Comparison of ENCODE assay signal across 14 cellular contexts in the genomic region with DNA sequence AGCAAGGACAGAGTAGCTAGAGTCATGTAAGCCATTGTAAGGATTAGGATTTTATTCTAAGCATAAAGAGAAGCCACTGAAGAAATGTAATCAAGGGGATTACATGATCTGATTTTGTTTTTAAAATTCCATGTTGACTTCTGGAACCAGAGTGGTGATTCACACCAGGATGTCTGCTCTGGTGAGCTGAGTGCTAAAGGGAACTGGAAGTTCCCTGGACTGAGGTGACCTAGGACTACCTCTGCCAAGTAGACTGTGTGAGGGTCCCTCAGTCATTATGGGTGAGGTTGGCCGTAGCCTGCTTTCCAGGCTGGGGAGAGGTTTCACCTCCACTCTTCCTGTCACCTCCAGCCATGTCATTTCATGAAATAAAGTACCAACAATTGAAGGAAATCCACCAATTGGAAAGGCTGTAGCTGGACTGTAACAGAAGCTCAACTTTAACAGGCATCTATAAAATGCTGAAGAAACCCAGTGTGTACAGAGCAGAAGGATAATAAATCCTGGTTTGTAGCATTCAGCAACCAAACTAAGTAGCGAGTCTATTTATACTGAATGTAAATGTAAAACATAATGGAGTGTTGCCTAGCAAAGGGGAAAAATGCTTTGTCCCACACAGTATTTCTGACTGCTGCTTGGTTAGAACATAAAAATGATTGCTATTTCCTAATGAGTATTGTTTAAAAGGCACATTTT.
"Had no signal": no experiment of that assay in that cellular context is flagged by ENCODE, and none has a peak within 500 bp of the region (broad histone marks: within the 10 kb centered on the region; RNA-seq: fewer than 3 reads in every experiment).

No MANE protein-coding gene starts in this region.

- DNase-seq: activated CD4-positive, alpha-beta memory T cell treated with anti-CD3 and anti-CD28 coated beads for 36 hours; activated CD4-positive, alpha-beta T cell treated with anti-CD3 and anti-CD28 coated beads for 48 hours; activated naive CD4-positive, alpha-beta T cell treated with Interleukin-2 at 50 U/mL for 16 hours; activated naive CD8-positive, alpha-beta T cell treated with anti-CD3 and anti-CD28 coated beads for 36 hours; activated T-cell treated with anti-CD3 and anti-CD28 coated beads, Interleukin-2, amount 50 U/mL, for 48 hours; central memory CD4-positive, alpha-beta T cell; dermis blood vessel endothelial cell; effector CD8-positive, alpha-beta T cell; hippocampal formation; naive B cell; nucleus accumbens; stimulated activated CD4-positive, alpha-beta T cell treated with anti-CD3 and anti-CD28 coated beads, Interleukin-4, amount 100 ng/mL, for 24 hours; stimulated activated naive CD4-positive, alpha-beta T cell treated with Interleukin-2 at 50 U/mL for 16 hours had no signal

- ATAC-seq: esophagus mucosa had no signal
